In genomic region chr1:61052393-61053280, GRCh38 we compare ENCODE assay signal across 1 cellular context.
TF ChIP-seq lines count a peak whose summit lies in the region.

No MANE protein-coding gene starts in this region.

TF ChIP-seq in SK-N-SH treated with all-trans-retinoic acid at 6 μM for 48 hours, 23 proteins besides CTCF, POLR2A, EP300 and RAD21 (continued from another document):
- TF ChIP-seq ZNF70 (CRISPR knock-in tag; IDR thresholded peaks at IDR 0.05), result no peak
- TF ChIP-seq PATZ1 (CRISPR knock-in tag; IDR thresholded peaks at IDR 0.05; ENCODE audit: borderline replicate concordance), result no peak
- TF ChIP-seq BACH2 (CRISPR knock-in tag; IDR thresholded peaks at IDR 0.05; ENCODE audit: borderline replicate concordance), result no peak
- no peak for TF ChIP-seq POU6F1 (CRISPR knock-in tag; IDR thresholded peaks at IDR 0.05; ENCODE audit: borderline replicate concordance, low read depth)
- no peak for TF ChIP-seq CSDC2 (CRISPR knock-in tag; IDR thresholded peaks at IDR 0.05)
- TF ChIP-seq ARNTL (CRISPR knock-in tag; IDR thresholded peaks at IDR 0.05; ENCODE audit: borderline replicate concordance, low read depth), result no peak
- no peak for TF ChIP-seq ZC3H10 (CRISPR knock-in tag; IDR thresholded peaks at IDR 0.05)
- TF ChIP-seq OSR1 (CRISPR knock-in tag; IDR thresholded peaks at IDR 0.05), result no peak
TF ChIP-seq in SK-N-SH treated with all-trans-retinoic acid at 6 μM for 48 hours: peak in this region for 0.
